In the genomic region with DNA sequence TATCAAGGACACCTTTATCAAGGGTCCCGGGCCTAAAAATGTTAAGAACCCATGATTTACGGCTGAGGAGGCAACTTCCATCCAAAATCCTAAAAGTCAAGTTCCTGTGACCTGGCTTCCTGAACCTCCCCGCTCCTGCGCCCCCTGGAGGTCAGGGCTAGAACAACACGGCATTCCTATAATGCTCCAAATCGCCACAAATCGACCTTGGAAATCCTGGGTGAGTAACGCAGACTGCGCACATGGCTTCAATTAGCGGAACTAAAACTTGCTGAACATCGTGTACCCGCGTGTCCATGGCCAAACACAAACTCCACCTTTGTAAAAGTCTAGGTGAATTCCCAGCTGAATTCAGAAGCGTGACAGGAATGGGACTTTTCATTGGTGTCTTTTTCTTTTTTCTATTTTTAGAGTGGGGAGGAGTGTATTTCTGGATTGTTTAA, we compare ENCODE assay signal across 1 cellular context.
TF ChIP-seq lines count a peak whose summit lies in the region.

No MANE protein-coding gene starts in this region.

TF ChIP-seq in GM12878, 131 proteins besides CTCF, POLR2A, EP300 and RAD21 (continues in another document):
- TF ChIP-seq, protein P1, sequence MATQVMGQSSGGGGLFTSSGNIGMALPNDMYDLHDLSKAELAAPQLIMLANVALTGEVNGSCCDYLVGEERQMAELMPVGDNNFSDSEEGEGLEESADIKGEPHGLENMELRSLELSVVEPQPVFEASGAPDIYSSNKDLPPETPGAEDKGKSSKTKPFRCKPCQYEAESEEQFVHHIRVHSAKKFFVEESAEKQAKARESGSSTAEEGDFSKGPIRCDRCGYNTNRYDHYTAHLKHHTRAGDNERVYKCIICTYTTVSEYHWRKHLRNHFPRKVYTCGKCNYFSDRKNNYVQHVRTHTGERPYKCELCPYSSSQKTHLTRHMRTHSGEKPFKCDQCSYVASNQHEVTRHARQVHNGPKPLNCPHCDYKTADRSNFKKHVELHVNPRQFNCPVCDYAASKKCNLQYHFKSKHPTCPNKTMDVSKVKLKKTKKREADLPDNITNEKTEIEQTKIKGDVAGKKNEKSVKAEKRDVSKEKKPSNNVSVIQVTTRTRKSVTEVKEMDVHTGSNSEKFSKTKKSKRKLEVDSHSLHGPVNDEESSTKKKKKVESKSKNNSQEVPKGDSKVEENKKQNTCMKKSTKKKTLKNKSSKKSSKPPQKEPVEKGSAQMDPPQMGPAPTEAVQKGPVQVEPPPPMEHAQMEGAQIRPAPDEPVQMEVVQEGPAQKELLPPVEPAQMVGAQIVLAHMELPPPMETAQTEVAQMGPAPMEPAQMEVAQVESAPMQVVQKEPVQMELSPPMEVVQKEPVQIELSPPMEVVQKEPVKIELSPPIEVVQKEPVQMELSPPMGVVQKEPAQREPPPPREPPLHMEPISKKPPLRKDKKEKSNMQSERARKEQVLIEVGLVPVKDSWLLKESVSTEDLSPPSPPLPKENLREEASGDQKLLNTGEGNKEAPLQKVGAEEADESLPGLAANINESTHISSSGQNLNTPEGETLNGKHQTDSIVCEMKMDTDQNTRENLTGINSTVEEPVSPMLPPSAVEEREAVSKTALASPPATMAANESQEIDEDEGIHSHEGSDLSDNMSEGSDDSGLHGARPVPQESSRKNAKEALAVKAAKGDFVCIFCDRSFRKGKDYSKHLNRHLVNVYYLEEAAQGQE (IDR thresholded peaks at IDR 0.05; ENCODE audit: low read depth, low read length), result no peak
- TF ChIP-seq, protein P2, sequence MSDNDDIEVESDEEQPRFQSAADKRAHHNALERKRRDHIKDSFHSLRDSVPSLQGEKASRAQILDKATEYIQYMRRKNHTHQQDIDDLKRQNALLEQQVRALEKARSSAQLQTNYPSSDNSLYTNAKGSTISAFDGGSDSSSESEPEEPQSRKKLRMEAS (IDR thresholded peaks at IDR 0.05; ENCODE audit: low read depth, low read length), result 0 out of 2 replicates have a peak, but pooled peaks have one; percentile 41
- TF ChIP-seq, protein P3, sequence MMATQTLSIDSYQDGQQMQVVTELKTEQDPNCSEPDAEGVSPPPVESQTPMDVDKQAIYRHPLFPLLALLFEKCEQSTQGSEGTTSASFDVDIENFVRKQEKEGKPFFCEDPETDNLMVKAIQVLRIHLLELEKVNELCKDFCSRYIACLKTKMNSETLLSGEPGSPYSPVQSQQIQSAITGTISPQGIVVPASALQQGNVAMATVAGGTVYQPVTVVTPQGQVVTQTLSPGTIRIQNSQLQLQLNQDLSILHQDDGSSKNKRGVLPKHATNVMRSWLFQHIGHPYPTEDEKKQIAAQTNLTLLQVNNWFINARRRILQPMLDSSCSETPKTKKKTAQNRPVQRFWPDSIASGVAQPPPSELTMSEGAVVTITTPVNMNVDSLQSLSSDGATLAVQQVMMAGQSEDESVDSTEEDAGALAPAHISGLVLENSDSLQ (IDR thresholded peaks at IDR 0.05), result no peak
- TF ChIP-seq ZBTB4 (CRISPR knock-in tag; IDR thresholded peaks at IDR 0.05), result no peak
- no peak for TF ChIP-seq CHD4 (IDR thresholded peaks at IDR 0.05)
- TF ChIP-seq RELA (IDR thresholded peaks at IDR 0.05; ENCODE audit: borderline replicate concordance, partially characterized antibody), result no peak
- no peak for TF ChIP-seq TBL1XR1 (IDR thresholded peaks at IDR 0.05; ENCODE audit: low read depth, low read length)
- TF ChIP-seq, protein P4, sequence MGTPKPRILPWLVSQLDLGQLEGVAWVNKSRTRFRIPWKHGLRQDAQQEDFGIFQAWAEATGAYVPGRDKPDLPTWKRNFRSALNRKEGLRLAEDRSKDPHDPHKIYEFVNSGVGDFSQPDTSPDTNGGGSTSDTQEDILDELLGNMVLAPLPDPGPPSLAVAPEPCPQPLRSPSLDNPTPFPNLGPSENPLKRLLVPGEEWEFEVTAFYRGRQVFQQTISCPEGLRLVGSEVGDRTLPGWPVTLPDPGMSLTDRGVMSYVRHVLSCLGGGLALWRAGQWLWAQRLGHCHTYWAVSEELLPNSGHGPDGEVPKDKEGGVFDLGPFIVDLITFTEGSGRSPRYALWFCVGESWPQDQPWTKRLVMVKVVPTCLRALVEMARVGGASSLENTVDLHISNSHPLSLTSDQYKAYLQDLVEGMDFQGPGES (IDR thresholded peaks at IDR 0.05), result no peak
- TF ChIP-seq ELK1 (IDR thresholded peaks at IDR 0.05; ENCODE audit: low read depth, low read length), result no peak
- TF ChIP-seq ZNF24 (IDR thresholded peaks at IDR 0.05), result no peak
- no peak for TF ChIP-seq POLR2AphosphoS5 (IDR thresholded peaks at IDR 0.05; ENCODE audit: low read length)
- no peak for TF ChIP-seq SIX5 (IDR thresholded peaks at IDR 0.05; ENCODE audit: low read depth, low read length, severe bottlenecking)
- peak; percentile 18 for TF ChIP-seq SKIL (IDR thresholded peaks at IDR 0.05; ENCODE audit: low read depth, poor library complexity, severe bottlenecking)
- TF ChIP-seq ZBTB33 (IDR thresholded peaks at IDR 0.05), result no peak
- no peak for TF ChIP-seq PML (IDR thresholded peaks at IDR 0.05; ENCODE audit: low read length)
- TF ChIP-seq ZNF687 (IDR thresholded peaks at IDR 0.05), result peak; percentile 94
- peak; percentile 19; the same call in 1 of the 2 replicates for TF ChIP-seq RUNX3 (IDR thresholded peaks at IDR 0.05; ENCODE audit: low read length)
- TF ChIP-seq NRF1 (conservative IDR thresholded peaks at IDR 0.05; ENCODE audit: low read depth, low read length), result no peak
- TF ChIP-seq BCL11A (IDR thresholded peaks at IDR 0.05; ENCODE audit: low read depth, low read length), result no peak
- no peak for TF ChIP-seq SMAD1 (IDR thresholded peaks at IDR 0.05; ENCODE audit: low read depth, partially characterized antibody)
- TF ChIP-seq STAT1 (conservative IDR thresholded peaks at IDR 0.05), result no peak
- TF ChIP-seq RAD51 (IDR thresholded peaks at IDR 0.05), result peak; percentile 18; the same call in 1 of the 2 replicates
- no peak for TF ChIP-seq TARDBP (IDR thresholded peaks at IDR 0.05; ENCODE audit: borderline replicate concordance)
- no peak for TF ChIP-seq CEBPB (IDR thresholded peaks at IDR 0.05; ENCODE audit: borderline replicate concordance in 1 of 2, low read depth in 2 of 2, low read length in 2 of 2)
- TF ChIP-seq HDAC2 (IDR thresholded peaks at IDR 0.05), result no peak
- TF ChIP-seq ZNF384 (IDR thresholded peaks at IDR 0.05; ENCODE audit: borderline replicate concordance, low read depth, low read length), result 0 out of 2 replicates have a peak, but pooled peaks have one; percentile 2
- TF ChIP-seq BMI1 (IDR thresholded peaks at IDR 0.05; ENCODE audit: borderline replicate concordance), result no peak
- no peak for TF ChIP-seq PBX3 (IDR thresholded peaks at IDR 0.05; ENCODE audit: insufficient replicate concordance, low read depth, low read length)
